Comparison of ENCODE assay signal across 14 cellular contexts in genomic region chr2:236662231-236663160, GRCh38.
DNase-seq lines count a peak whose midpoint lies in the region; ATAC-seq and TF ChIP-seq lines count a peak whose summit lies in the region.
"Had no signal": no experiment of that assay in that cellular context is flagged by ENCODE, and none has a peak within 500 bp of the region (broad histone marks: within the 10 kb centered on the region; RNA-seq: fewer than 3 reads in every experiment).

No MANE protein-coding gene starts in this region.

- H3K27me3 ChIP-seq in gastroesophageal sphincter (no peaks in the 10 kb centered on the region), psoas muscle (ENCODE audit: insufficient read depth in 3 of 3, low read length in 2 of 3) (no peaks in the 10 kb centered on the region)

- no peak for TF ChIP-seq CTCF in gastroesophageal sphincter (IDR thresholded peaks at IDR 0.05)
- TF ChIP-seq CTCF in psoas muscle (IDR thresholded peaks at IDR 0.05), result no peak

- no peak for DNase-seq in Right ventricle myocardium inferior (ENCODE audit: missing footprints)
- DNase-seq in cardiac septum (ENCODE audit: low spot score), result no peak
- DNase-seq in psoas muscle, result no peak
- DNase-seq in NCI-H1105 (lab: John Stamatoyannopoulos, UW), result no peak
- no peak for DNase-seq in NCI-H1694 (lab: John Stamatoyannopoulos, UW)
- DNase-seq: 8988T; activated CD4-positive, alpha-beta T cell treated with anti-CD3 and anti-CD28 coated beads for 36 hours; COR-L47; Kasumi-1; retina; T-helper 1 cell had no signal

- WGBS in gastroesophageal sphincter (ENCODE audit: low coverage in 1 of 2), 2 donors, result 64 to 68% methylated on average over 3 to 10 of the region's 11 CpGs
- WGBS in psoas muscle, 3 donors, result 64 to 73% (median 65%) methylated on average over 11 of the region's 11 CpGs

- peaks cover 0 to 9% (median 0%) of the 10 kb centered on the region in 3 donors for H3K9me3 ChIP-seq in gastroesophageal sphincter
- H3K9me3 ChIP-seq in psoas muscle, result peaks cover 10% of the 10 kb centered on the region

- H3K27ac ChIP-seq in gastroesophageal sphincter (peak overlapping the region; percentile 14 to 81 (median 70)), psoas muscle (peak overlapping the region; percentile 28)

- TF ChIP-seq POLR2A in gastroesophageal sphincter (IDR thresholded peaks at IDR 0.05), result no peak

- H3K36me3 ChIP-seq in gastroesophageal sphincter, result no peaks in the 10 kb centered on the region
- no peaks in the 10 kb centered on the region for H3K36me3 ChIP-seq in psoas muscle (ENCODE audit: insufficient read depth in 1 of 2, low read depth in 1 of 2)

- H3K4me1 ChIP-seq in gastroesophageal sphincter (peaks cover 0 to 49% (median 22%) of the 10 kb centered on the region in 3 donors), psoas muscle (peaks cover 5% of the 10 kb centered on the region)

- peak; percentile 14 for ATAC-seq in Right ventricle myocardium inferior
- ATAC-seq in gastroesophageal sphincter, result peak; percentile 22
- ATAC-seq in psoas muscle, result peak in 1 of 4 donors; percentile 44
- ATAC-seq in HG02588 (IDR thresholded peaks at IDR 0.05; ENCODE audit: unreplicated experiment), result no peak
- ATAC-seq in GM18502 (IDR thresholded peaks at IDR 0.05; ENCODE audit: poor library complexity, unreplicated experiment), result no peak
- ATAC-seq: activated CD4-positive, alpha-beta T cell treated with anti-CD3 and anti-CD28 coated beads for 36 hours had no signal

- H3K4me3 ChIP-seq in gastroesophageal sphincter, result no peak overlapping the region
- H3K4me3 ChIP-seq in psoas muscle, result no peak overlapping the region

- intact Hi-C loops in Right ventricle myocardium inferior (cut with DNase I) (no loop called here), cardiac septum (cut with DNase I) (loop anchor here (2.0 to 5.0 kb wide), 3 partner anchors 20 to 95 kb away; partner anchors contain the start of gene ACKR3), psoas muscle (cut with DNase I) (no loop called here)

- TF ChIP-seq EP300 in gastroesophageal sphincter (IDR thresholded peaks at IDR 0.05), result no peak

Comparison
In these comparisons a context has a peak if more than half of its experiments do, and no peak if none do; other contexts are left out.
1. ATAC-seq: peak in Right ventricle myocardium inferior (single experiment) and gastroesophageal sphincter (single experiment); none in HG02588 (single experiment) and GM18502 (single experiment).